ENCODE assay signal across 23 cellular contexts in the genomic region with DNA sequence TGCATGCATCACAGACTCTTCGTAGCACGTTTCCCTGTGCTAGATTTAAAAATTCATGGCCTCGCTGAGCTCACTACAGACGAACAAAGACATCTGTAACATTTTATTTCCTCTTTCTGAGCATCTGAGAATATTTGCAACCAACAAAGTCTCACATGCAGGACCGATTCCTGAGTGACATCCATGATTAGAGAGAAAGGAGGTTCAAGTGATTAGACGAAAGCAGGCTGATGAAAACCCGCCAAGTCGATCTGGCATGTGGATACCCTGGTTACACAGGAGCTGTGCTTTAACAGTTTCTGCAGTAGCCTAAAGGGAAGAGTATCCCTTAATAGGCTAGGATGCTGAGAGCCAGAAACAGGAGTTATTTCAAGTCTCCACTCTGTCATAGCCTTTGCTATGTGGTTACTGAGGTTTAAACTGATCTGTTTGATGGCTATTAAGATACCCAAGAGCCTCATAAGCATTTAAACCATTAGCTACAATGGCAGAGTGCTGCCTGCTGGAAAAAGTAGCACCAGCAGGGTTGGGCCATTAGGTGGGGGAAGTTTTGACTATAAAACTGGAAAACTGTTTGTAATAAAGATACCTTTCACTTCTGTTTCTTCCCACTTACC.
DNase-seq lines count a peak whose midpoint lies in the region; ATAC-seq and TF ChIP-seq lines count a peak whose summit lies in the region.
"Had no signal": no experiment of that assay in that cellular context is flagged by ENCODE, and none has a peak within 500 bp of the region (broad histone marks: within the 10 kb centered on the region; RNA-seq: fewer than 3 reads in every experiment).

No MANE protein-coding gene starts in this region.

- intact Hi-C loops in CD4-positive, alpha-beta T cell (cut with DNase I, micrococcal nuclease) = loop anchor here (2.0 to 5.0 kb wide), 3 partner anchors 45 to 80 kb away; no protein-coding TSS in a partner anchor
- intact Hi-C loops in natural killer cell (cut with micrococcal nuclease) = loop anchor here (10.0 kb wide), 1 partner anchor 537 kb away; no protein-coding TSS in a partner anchor

- H3K4me1 Mint-ChIP-seq in CD4-positive, alpha-beta T cell (ENCODE audit: low read depth) = peaks cover 37% of the 10 kb centered on the region
- H3K4me1 Mint-ChIP-seq in activated CD8-positive, alpha-beta T cell treated with anti-CD3 and anti-CD28 coated beads, Interleukin-2, amount 10 ng/mL, durations not matched to agents 7 days and 5 days (ENCODE audit: low read depth) = peaks cover 25% of the 10 kb centered on the region
- peaks cover 38 to 42% of the 10 kb centered on the region in 2 donors for H3K4me1 Mint-ChIP-seq in natural killer cell

- ATAC-seq in CD4-positive, alpha-beta T cell (ENCODE audit: poor library complexity) = no peak
- ATAC-seq in activated CD8-positive, alpha-beta T cell treated with anti-CD3 and anti-CD28 coated beads, Interleukin-2, amount 10 ng/mL, durations not matched to agents 7 days and 5 days = no peak
- no peak for ATAC-seq in natural killer cell
- ATAC-seq: gastroesophageal sphincter, left lung had no signal

- H3K36me3 Mint-ChIP-seq in CD4-positive, alpha-beta T cell (ENCODE audit: low read depth) = peaks cover 45% of the 10 kb centered on the region
- H3K36me3 Mint-ChIP-seq in activated CD8-positive, alpha-beta T cell treated with anti-CD3 and anti-CD28 coated beads, Interleukin-2, amount 10 ng/mL, durations not matched to agents 7 days and 5 days (ENCODE audit: low read depth) = peaks cover 28% of the 10 kb centered on the region
- peaks cover 10% of the 10 kb centered on the region for H3K36me3 Mint-ChIP-seq in natural killer cell

- peaks cover 46% of the 10 kb centered on the region for H3K4me1 ChIP-seq in BLaER1
- H3K4me1 ChIP-seq: gastroesophageal sphincter, tibial nerve had no signal

- no peaks in the 10 kb centered on the region for H3K27me3 Mint-ChIP-seq in CD4-positive, alpha-beta T cell
- H3K27me3 Mint-ChIP-seq in activated CD8-positive, alpha-beta T cell treated with anti-CD3 and anti-CD28 coated beads, Interleukin-2, amount 10 ng/mL, durations not matched to agents 7 days and 5 days (ENCODE audit: low read depth) = no peaks in the 10 kb centered on the region
- H3K27me3 Mint-ChIP-seq in natural killer cell (ENCODE audit: low read depth in 2 of 2) = no peaks in the 10 kb centered on the region
- H3K27me3 Mint-ChIP-seq: central memory CD8-positive, alpha-beta T cell; dendritic cell treated with granulocyte-macrophage colony-stimulating factor and Interleukin-4, amounts not matched to agents 40 ng/mL and 50 ng/mL, for 4 days had no signal

- H3K4me2 ChIP-seq in BLaER1 = peak overlapping the region; percentile 55
- H3K4me2 ChIP-seq: hepatocyte had no signal

- POLR2A ChIA-PET in CD4-positive, alpha-beta T cell (lab: Charles Lee) = interaction anchor here (0.5 to 2.9 kb wide), 4 partner anchors 24 to 223 kb away, joined by 3 to 15 read pairs (median 8); no protein-coding TSS in a partner anchor
- POLR2A ChIA-PET in activated CD8-positive, alpha-beta T cell treated with anti-CD3 and anti-CD28 coated beads, Interleukin-2, amount 10 ng/mL, durations not matched to agents 7 days and 5 days (lab: Charles Lee) = interaction anchor here (1.9 to 2.2 kb wide), 2 partner anchors 24 to 33 kb away, joined by 7 read pairs; no protein-coding TSS in a partner anchor

- H3K9me3 ChIP-seq in BLaER1 = peaks cover 5% of the 10 kb centered on the region; the same call in 1 of the 2 replicates
- H3K9me3 ChIP-seq in CD4-positive, alpha-beta T cell (ENCODE audit: control insufficient read depth, low read length) = no peaks in the 10 kb centered on the region
- H3K9me3 ChIP-seq: gastroesophageal sphincter, left lung, tibial nerve had no signal

- H3K27me3 ChIP-seq in BLaER1 = no peaks in the 10 kb centered on the region
- no peaks in the 10 kb centered on the region for H3K27me3 ChIP-seq in CD4-positive, alpha-beta T cell (ENCODE audit: control insufficient read depth, insufficient read depth, low read length)
- H3K27me3 ChIP-seq: gastroesophageal sphincter, hepatocyte, left lung, tibial nerve had no signal

- H3K36me3 ChIP-seq in BLaER1 = peaks cover 23% of the 10 kb centered on the region
- H3K36me3 ChIP-seq: gastroesophageal sphincter, left lung, tibial nerve had no signal

- no peak overlapping the region for H3K27ac Mint-ChIP-seq in CD4-positive, alpha-beta T cell
- peak overlapping the region; percentile 92 for H3K27ac Mint-ChIP-seq in activated CD8-positive, alpha-beta T cell treated with anti-CD3 and anti-CD28 coated beads, Interleukin-2, amount 10 ng/mL, durations not matched to agents 7 days and 5 days
- H3K27ac Mint-ChIP-seq in natural killer cell = no peak overlapping the region

- H3K27ac ChIP-seq in BLaER1 = 0 out of 2 replicates have a peak overlapping the region, but pooled peaks have one; percentile 12
- peak overlapping the region; percentile 55 for H3K27ac ChIP-seq in CD4-positive, alpha-beta T cell (ENCODE audit: low read depth, low read length)
- H3K27ac ChIP-seq: C4-2B, gastroesophageal sphincter, hepatocyte, left lung, RWPE1, tibial nerve had no signal

- H3K9ac ChIP-seq in BLaER1 = no peak overlapping the region

- H3K9me3 Mint-ChIP-seq in CD4-positive, alpha-beta T cell = peaks cover 3% of the 10 kb centered on the region
- no peaks in the 10 kb centered on the region for H3K9me3 Mint-ChIP-seq in activated CD8-positive, alpha-beta T cell treated with anti-CD3 and anti-CD28 coated beads, Interleukin-2, amount 10 ng/mL, durations not matched to agents 7 days and 5 days (ENCODE audit: insufficient read depth)
- H3K9me3 Mint-ChIP-seq in natural killer cell = no peaks in the 10 kb centered on the region
- H3K9me3 Mint-ChIP-seq: central memory CD8-positive, alpha-beta T cell; dendritic cell treated with granulocyte-macrophage colony-stimulating factor and Interleukin-4, amounts not matched to agents 40 ng/mL and 50 ng/mL, for 4 days had no signal

- no peak for DNase-seq in CD4-positive, alpha-beta T cell
- peak; percentile 12 for DNase-seq in activated CD8-positive, alpha-beta T cell treated with anti-CD3 and anti-CD28 coated beads, Interleukin-2, amount 10 ng/mL, durations not matched to agents 7 days and 5 days
- DNase-seq in natural killer cell (no peak), kidney tubule cell (ENCODE audit: low spot score) (no peak), DMS79 (lab: John Stamatoyannopoulos, UW) (no peak), NCI-H1417 (lab: John Stamatoyannopoulos, UW) (no peak)
- DNase-seq: KG1; left lung; mesendoderm; NCI-H1436; NCI-H446; NCI-H82; small intestine; stimulated activated CD4-positive, alpha-beta T cell treated with anti-CD3 and anti-CD28 coated beads, Interleukin-1b, Interleukin-23, amount 100 ng/mL, for 48 hours; stimulated activated CD8-positive, alpha-beta memory T cell treated with anti-CD3 and anti-CD28 coated beads, Interleukin-4, amount 100 ng/mL, for 48 hours had no signal

- H3K4me3 ChIP-seq in BLaER1 = no peak overlapping the region
- H3K4me3 ChIP-seq: gastroesophageal sphincter, hepatocyte, left lung, tibial nerve had no signal

- CTCF ChIA-PET in CD4-positive, alpha-beta T cell (lab: Charles Lee) = no interaction called here
- CTCF ChIA-PET in activated CD8-positive, alpha-beta T cell treated with anti-CD3 and anti-CD28 coated beads, Interleukin-2, amount 10 ng/mL, durations not matched to agents 7 days and 5 days (lab: Charles Lee) = interaction anchor here (1.1 to 1.9 kb wide), 7 partner anchors 10 to 182 kb away, joined by 3 to 5 read pairs (median 4); no protein-coding TSS in a partner anchor

- H3K4me3 Mint-ChIP-seq in CD4-positive, alpha-beta T cell = no peak overlapping the region
- H3K4me3 Mint-ChIP-seq in activated CD8-positive, alpha-beta T cell treated with anti-CD3 and anti-CD28 coated beads, Interleukin-2, amount 10 ng/mL, durations not matched to agents 7 days and 5 days = no peak overlapping the region
- peak overlapping the region; percentile 75 for H3K4me3 Mint-ChIP-seq in natural killer cell
- H3K4me3 Mint-ChIP-seq: dendritic cell treated with granulocyte-macrophage colony-stimulating factor and Interleukin-4, amounts not matched to agents 40 ng/mL and 50 ng/mL, for 4 days had no signal

- no peak for TF ChIP-seq CTCF in CD4-positive, alpha-beta T cell (IDR thresholded peaks at IDR 0.05)
- no peak for TF ChIP-seq CTCF in natural killer cell (IDR thresholded peaks at IDR 0.05)

- H4K20me1 ChIP-seq in BLaER1 = no peaks in the 10 kb centered on the region
